Comparison of ENCODE assay signal across 1 cellular context in the genomic region with DNA sequence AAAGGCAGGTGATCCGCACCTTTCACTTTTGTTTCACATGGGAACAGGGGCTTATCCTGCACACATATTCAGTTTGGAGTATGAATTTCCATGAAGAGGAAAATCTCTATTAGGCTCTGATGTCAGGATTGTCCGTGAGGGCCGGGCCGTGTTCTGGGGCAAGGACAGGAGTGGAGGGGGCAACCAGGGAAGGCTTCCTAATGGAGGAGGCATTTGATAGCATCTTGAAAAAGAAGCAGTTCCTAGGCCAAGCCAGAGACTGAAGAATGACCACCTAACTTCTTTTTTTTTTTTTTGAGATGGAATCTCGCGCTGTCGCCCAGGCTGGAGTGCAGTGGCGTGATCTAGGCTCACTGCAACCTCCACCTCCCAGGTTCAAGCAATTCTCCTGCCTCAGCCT.
TF ChIP-seq lines count a peak whose summit lies in the region.

No MANE protein-coding gene starts in this region.

TF ChIP-seq in SK-N-SH treated with all-trans-retinoic acid at 6 μM for 48 hours, 23 proteins besides CTCF, POLR2A, EP300 and RAD21 (continued from another document):
- no peak for TF ChIP-seq CREB5 (CRISPR knock-in tag; IDR thresholded peaks at IDR 0.05; ENCODE audit: low read depth)
- TF ChIP-seq PPARA (CRISPR knock-in tag; IDR thresholded peaks at IDR 0.05; ENCODE audit: borderline replicate concordance): no peak
- TF ChIP-seq PATZ1 (CRISPR knock-in tag; IDR thresholded peaks at IDR 0.05; ENCODE audit: borderline replicate concordance): no peak
